Comparison of ENCODE assay signal across 8 cellular contexts in genomic region chr2:25165992-25166618, GRCh38. TPM values are rescaled to one million over a fixed set of nuclear protein-coding genes. Genes with fewer than 3 reads are reported as not detected.
A peak's percentile ranks its signal among the peaks of the same experiment; 100 is the strongest.
DNase-seq lines count a peak whose midpoint lies in the region; ATAC-seq and TF ChIP-seq lines count a peak whose summit lies in the region.

No MANE protein-coding gene starts in this region.

- H3K4me1 ChIP-seq in OCI-LY1 (ENCODE audit: insufficient read depth, low read length, severe bottlenecking): no peaks in the 10 kb centered on the region

- no peaks in the 10 kb centered on the region for H4K20me1 ChIP-seq in OCI-LY1 (ENCODE audit: insufficient read depth, low read length)

- peaks cover 14% of the 10 kb centered on the region for H3K4me1 Mint-ChIP-seq in activated T-helper 2 cell treated with anti-CD3 and anti-CD28 coated beads, Interferon-gamma antibody, Interleukin-2, Interleukin-4, amounts not matched to agents 10 μg/mL and 5 μg/mL and 100 μg/mL, durations not matched to agents 14 hours and 24 hours and 36 hours (ENCODE audit: low read depth)

- H3K27me3 Mint-ChIP-seq in activated T-helper 2 cell treated with anti-CD3 and anti-CD28 coated beads, Interferon-gamma antibody, Interleukin-2, Interleukin-4, amounts not matched to agents 10 μg/mL and 5 μg/mL and 100 μg/mL, durations not matched to agents 14 hours and 24 hours and 36 hours (ENCODE audit: low read depth): peaks cover 61% of the 10 kb centered on the region

- H2AFZ ChIP-seq in OCI-LY1 (ENCODE audit: low read length): no peak overlapping the region

- no peak overlapping the region for H3K27ac ChIP-seq in OCI-LY1 (ENCODE audit: low read depth, low read length, poor library complexity, severe bottlenecking)

- intact Hi-C loops in activated T-helper 2 cell treated with anti-CD3 and anti-CD28 coated beads, Interferon-gamma antibody, Interleukin-2, Interleukin-4, amounts not matched to agents 10 μg/mL and 5 μg/mL and 100 μg/mL, durations not matched to agents 14 hours and 24 hours and 36 hours (cut with micrococcal nuclease): loop anchor here (2.0 kb wide), 1 partner anchor 31 kb away; no protein-coding TSS in a partner anchor

- no peaks in the 10 kb centered on the region for H3K9me3 ChIP-seq in OCI-LY1 (ENCODE audit: low read length)

- no peaks in the 10 kb centered on the region for H3F3A ChIP-seq in OCI-LY1 (ENCODE audit: insufficient read depth, low read length)

- no peak overlapping the region for H3K4me3 Mint-ChIP-seq in activated T-helper 2 cell treated with anti-CD3 and anti-CD28 coated beads, Interferon-gamma antibody, Interleukin-2, Interleukin-4, amounts not matched to agents 10 μg/mL and 5 μg/mL and 100 μg/mL, durations not matched to agents 14 hours and 24 hours and 36 hours (ENCODE audit: low read depth)

- no peaks in the 10 kb centered on the region for H3K27me3 ChIP-seq in OCI-LY1 (ENCODE audit: insufficient read depth, low read length)

- H3K27ac Mint-ChIP-seq in activated T-helper 2 cell treated with anti-CD3 and anti-CD28 coated beads, Interferon-gamma antibody, Interleukin-2, Interleukin-4, amounts not matched to agents 10 μg/mL and 5 μg/mL and 100 μg/mL, durations not matched to agents 14 hours and 24 hours and 36 hours: no peak overlapping the region

- no peaks in the 10 kb centered on the region for H3K9me2 ChIP-seq in OCI-LY1 (ENCODE audit: low read depth, low read length)

- no peak overlapping the region for H3K4me3 ChIP-seq in OCI-LY1 (ENCODE audit: low read depth, low read length, poor library complexity, severe bottlenecking)

- TF ChIP-seq CTCF in OCI-LY1 (IDR thresholded peaks at IDR 0.05; ENCODE audit: low read length): peak; percentile 71

- peak; percentile 66 for ATAC-seq in GM19328 (IDR thresholded peaks at IDR 0.05; ENCODE audit: unreplicated experiment)
- ATAC-seq in HG03442 (IDR thresholded peaks at IDR 0.05; ENCODE audit: unreplicated experiment): peak; percentile 63
- ATAC-seq in left lobe of liver: peak; percentile 77

- no peaks in the 10 kb centered on the region for H3K36me3 ChIP-seq in OCI-LY1 (ENCODE audit: insufficient read depth, low read length)

- peaks cover 6% of the 10 kb centered on the region for H3K36me3 Mint-ChIP-seq in activated T-helper 2 cell treated with anti-CD3 and anti-CD28 coated beads, Interferon-gamma antibody, Interleukin-2, Interleukin-4, amounts not matched to agents 10 μg/mL and 5 μg/mL and 100 μg/mL, durations not matched to agents 14 hours and 24 hours and 36 hours (ENCODE audit: low read depth)

- H3K4me2 ChIP-seq in OCI-LY1 (ENCODE audit: low read length): no peak overlapping the region

- no peak overlapping the region for H3K9ac ChIP-seq in OCI-LY1 (ENCODE audit: low read length)

- no peaks in the 10 kb centered on the region for H3K79me2 ChIP-seq in OCI-LY1 (ENCODE audit: insufficient read depth, low read length)

- H3K9me3 Mint-ChIP-seq in activated T-helper 2 cell treated with anti-CD3 and anti-CD28 coated beads, Interferon-gamma antibody, Interleukin-2, Interleukin-4, amounts not matched to agents 10 μg/mL and 5 μg/mL and 100 μg/mL, durations not matched to agents 14 hours and 24 hours and 36 hours: no peaks in the 10 kb centered on the region

- DNase-seq in DMS53 treated with DMSO at 0.1 percent for 48 hours (lab: John Stamatoyannopoulos, UW; ENCODE audit: unreplicated experiment) (peak; percentile 55), left lobe of liver (ENCODE audit: low spot score) (no peak), NK-92 (lab: John Stamatoyannopoulos, UW; ENCODE audit: unreplicated experiment) (no peak), NCI-H774 (lab: John Stamatoyannopoulos, UW) (no peak)
- DNase-seq in activated T-helper 2 cell treated with anti-CD3 and anti-CD28 coated beads, Interferon-gamma antibody, Interleukin-2, Interleukin-4, amounts not matched to agents 10 μg/mL and 5 μg/mL and 100 μg/mL, durations not matched to agents 14 hours and 24 hours and 36 hours (ENCODE audit: low spot score): peak; percentile 24

RNA-seq across cellular contexts. Expression of gene POMC, which starts 2.3 kb away (rescaled TPM):
- total RNA-seq in activated T-helper 2 cell treated with anti-CD3 and anti-CD28 coated beads, Interferon-gamma antibody, Interleukin-2, Interleukin-4, amounts not matched to agents 10 μg/mL and 5 μg/mL and 100 μg/mL, durations not matched to agents 14 hours and 24 hours and 36 hours: 5.8 and 6.7 TPM in 2 replicates
- 0.33 TPM for total RNA-seq in left lobe of liver

Comparison
In these comparisons a context has a peak if more than half of its experiments do, and no peak if none do; other contexts are left out.
1. DNase-seq: peak in DMS53 treated with DMSO at 0.1 percent for 48 hours (single experiment) and activated T-helper 2 cell treated with anti-CD3 and anti-CD28 coated beads, Interferon-gamma antibody, Interleukin-2, Interleukin-4, amounts not matched to agents 10 μg/mL and 5 μg/mL and 100 μg/mL, durations not matched to agents 14 hours and 24 hours and 36 hours (single experiment); none in left lobe of liver (single experiment), NK-92 (single experiment) and NCI-H774 (single experiment).
2. Peak in every context shown above with its lines, with median percentiles within 50 percentile points of each other: ATAC-seq.